Comparison of ENCODE assay signal across 1 cellular context in genomic region chr6:16737926-16738325, GRCh38.
TF ChIP-seq lines count a peak whose summit lies in the region.

No MANE protein-coding gene starts in this region.

TF ChIP-seq in WTC11, 78 proteins besides CTCF, POLR2A, EP300 and RAD21 (continued from another document):
- TF ChIP-seq ZSCAN18 (CRISPR knock-in tag; IDR thresholded peaks at IDR 0.05) (no peak), ESRRA (CRISPR knock-in tag; IDR thresholded peaks at IDR 0.05; ENCODE audit: borderline replicate concordance) (no peak), PRRX2 (CRISPR knock-in tag; IDR thresholded peaks at IDR 0.05) (no peak), NR2C2 (CRISPR knock-in tag; IDR thresholded peaks at IDR 0.05) (no peak), TP53 (CRISPR knock-in tag; IDR thresholded peaks at IDR 0.05) (no peak)
